8 cellular contexts compared by ENCODE assay signal in the genomic region with DNA sequence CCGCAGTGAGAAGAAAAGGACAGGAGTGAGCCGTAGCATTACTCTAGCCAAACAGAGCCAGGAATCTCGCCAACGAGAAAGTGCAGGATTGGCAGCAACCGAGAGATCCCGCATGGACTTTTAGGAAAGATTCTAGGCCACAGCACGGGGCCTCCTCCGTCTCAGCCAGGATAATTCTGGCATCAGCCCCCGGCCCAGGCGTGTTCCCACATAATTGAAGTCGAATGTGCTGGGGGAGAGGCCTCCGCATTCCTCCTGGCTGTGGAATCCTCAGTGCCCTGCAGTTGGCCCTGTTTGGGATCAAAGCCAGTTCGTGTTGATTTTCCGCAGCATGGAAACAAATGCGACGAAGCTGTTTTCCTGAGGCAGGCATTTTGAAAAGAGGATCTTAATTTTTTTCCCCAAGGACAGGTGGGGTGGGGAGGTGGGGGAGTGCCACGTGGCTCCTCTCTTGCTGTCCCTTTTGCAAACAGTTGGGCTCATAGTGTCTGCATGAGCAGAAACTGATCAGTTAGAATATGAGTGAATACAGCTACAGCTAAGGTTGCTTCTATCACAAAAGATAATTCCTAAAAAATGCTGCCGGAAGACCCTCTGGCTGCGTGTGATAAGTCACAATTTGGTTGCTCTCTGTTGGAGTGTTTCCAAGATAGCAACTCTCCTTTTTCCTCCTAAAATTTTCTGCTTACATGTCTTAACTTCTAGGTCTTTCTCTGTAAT. TPM values are rescaled to one million over a fixed set of nuclear protein-coding genes. Genes with fewer than 3 reads are reported as not detected.
A peak's percentile ranks its signal among the peaks of the same experiment; 100 is the strongest.
DNase-seq lines count a peak whose midpoint lies in the region; FAIRE-seq and TF ChIP-seq lines count a peak whose summit lies in the region.

No MANE protein-coding gene starts in this region.

- H3K27ac ChIP-seq in C4-2B (peak overlapping the region; percentile 18), astrocyte (ENCODE audit: low read depth, low read length) (peak overlapping the region; percentile 18), trophoblast cell (ENCODE audit: low read depth, low read length) (no peak overlapping the region)

- no peak overlapping the region for H3K18ac ChIP-seq in trophoblast cell (ENCODE audit: low read length)

- H3K27me3 ChIP-seq in astrocyte (ENCODE audit: insufficient read depth, low read length) (no peaks in the 10 kb centered on the region), trophoblast cell (ENCODE audit: insufficient read depth, low read length) (no peaks in the 10 kb centered on the region)

- peaks cover 12% of the 10 kb centered on the region for H3K4me1 Mint-ChIP-seq in astrocyte (ENCODE audit: low read depth, unreplicated experiment)

- H3K4me2 ChIP-seq in astrocyte (ENCODE audit: low read length) (peak overlapping the region; percentile 80), trophoblast cell (ENCODE audit: low read length) (peak overlapping the region; percentile 39)

- peaks cover 7% of the 10 kb centered on the region for H3K36me3 Mint-ChIP-seq in astrocyte (ENCODE audit: low read depth, unreplicated experiment)

- no peak for FAIRE-seq in astrocyte (lab: Jason Lieb, UNC)

- H2BK5ac ChIP-seq in trophoblast cell (ENCODE audit: low read depth, low read length, poor library complexity): no peak overlapping the region

- H3K36me3 ChIP-seq in astrocyte (ENCODE audit: insufficient read depth, low read length): no peaks in the 10 kb centered on the region
- H3K36me3 ChIP-seq in trophoblast cell (ENCODE audit: control insufficient read depth in 1 of 2, insufficient read depth in 2 of 2, low read length in 2 of 2): peaks cover 2 to 3% of the 10 kb centered on the region in 2 experiments

- no peaks in the 10 kb centered on the region for H3K79me1 ChIP-seq in trophoblast cell (ENCODE audit: low read length)

- no peaks in the 10 kb centered on the region for H4K20me1 ChIP-seq in astrocyte (ENCODE audit: insufficient read depth, low read length)

- no peak overlapping the region for H3K4me3 Mint-ChIP-seq in astrocyte (ENCODE audit: unreplicated experiment)

- no peak overlapping the region for H3K23ac ChIP-seq in trophoblast cell (ENCODE audit: low read length)

- TF ChIP-seq CTCF in C4-2B (conservative IDR thresholded peaks at IDR 0.05): no peak
- no peak for TF ChIP-seq CTCF in astrocyte (IDR thresholded peaks at IDR 0.05; ENCODE audit: insufficient read depth, low read depth, low read length)

- peak overlapping the region; percentile 50 for H3K27ac Mint-ChIP-seq in astrocyte (ENCODE audit: unreplicated experiment)

- H2AFZ ChIP-seq in astrocyte (ENCODE audit: low read depth, low read length) (peak overlapping the region; percentile 55), trophoblast cell (ENCODE audit: insufficient read depth, low read length, poor library complexity) (peak overlapping the region; percentile 45)

- H3K9me3 ChIP-seq in astrocyte (ENCODE audit: insufficient read depth, low read depth, low read length): no peaks in the 10 kb centered on the region
- H3K9me3 ChIP-seq in trophoblast cell (ENCODE audit: insufficient read depth, low read depth, low read length): peaks cover 2% of the 10 kb centered on the region

- H2AK5ac ChIP-seq in trophoblast cell (ENCODE audit: low read length): no peak overlapping the region

- no peak overlapping the region for H2BK120ac ChIP-seq in trophoblast cell (ENCODE audit: insufficient read depth, low read length, poor library complexity)

- peaks cover 18% of the 10 kb centered on the region for H3K4me1 ChIP-seq in astrocyte (ENCODE audit: insufficient read depth, low read length)
- H3K4me1 ChIP-seq in trophoblast cell (ENCODE audit: control insufficient read depth in 1 of 2, insufficient read depth in 2 of 2, low read length in 2 of 2): peaks cover 0 to 10% of the 10 kb centered on the region in 2 experiments

- no CpG with 5 or more reads among the region's 19 CpGs for WGBS in trophoblast cell (ENCODE audit: extremely low coverage, insufficient coverage, insufficient read length)

- H3K79me2 ChIP-seq in astrocyte (ENCODE audit: insufficient read depth, low read length) (no peaks in the 10 kb centered on the region), trophoblast cell (ENCODE audit: control insufficient read depth, insufficient read depth, low read length, poor library complexity) (no peaks in the 10 kb centered on the region)

- H3K14ac ChIP-seq in trophoblast cell (ENCODE audit: low read length): no peak overlapping the region

- DNase-seq in astrocyte (ENCODE audit: low read depth) (peak; percentile 76), hepatic stellate cell (ENCODE audit: low spot score) (peak; percentile 33), trophoblast cell (no peak), NCI-H128 (lab: John Stamatoyannopoulos, UW; ENCODE audit: unreplicated experiment) (no peak), HuH-7.5 (ENCODE audit: low spot score) (no peak), CD1c-positive myeloid dendritic cell (ENCODE audit: extremely low spot score) (no peak)
- no peak for DNase-seq in stimulated activated CD4-positive, alpha-beta T cell treated with anti-CD3 and anti-CD28 coated beads, Interleukin-1b, Interleukin-23, amount 100 ng/mL, for 48 hours

- H4K91ac ChIP-seq in trophoblast cell (ENCODE audit: low read depth, low read length): no peak overlapping the region

- H2BK12ac ChIP-seq in trophoblast cell (ENCODE audit: low read length): peak overlapping the region; percentile 54

- H3K27me3 Mint-ChIP-seq in astrocyte (ENCODE audit: low read depth, unreplicated experiment): no peaks in the 10 kb centered on the region

- H3K9ac ChIP-seq in astrocyte (ENCODE audit: low read length): peak overlapping the region; percentile 61
- no peak overlapping the region for H3K9ac ChIP-seq in trophoblast cell (ENCODE audit: low read length)

- no peak overlapping the region for H4K12ac ChIP-seq in trophoblast cell (ENCODE audit: low read depth, low read length)

- H4K8ac ChIP-seq in trophoblast cell (ENCODE audit: low read depth, low read length): peak overlapping the region; percentile 30

- H3K9me3 Mint-ChIP-seq in astrocyte (ENCODE audit: unreplicated experiment): no peaks in the 10 kb centered on the region

- H3K4ac ChIP-seq in trophoblast cell (ENCODE audit: low read depth, low read length): no peak overlapping the region

- H3K4me3 ChIP-seq in astrocyte (ENCODE audit: insufficient read depth, low read depth, low read length) (no peak overlapping the region), trophoblast cell (ENCODE audit: low read depth, low read length) (no peak overlapping the region)

RNA-seq across cellular contexts. Expression of a gene that starts 37.3 kb away (rescaled TPM):
- 58.0 and 63.0 TPM in 2 replicates for total RNA-seq in astrocyte
- polyA plus RNA-seq in trophoblast cell (2013): 57.3 and 58.0 TPM in 2 replicates

RNA-seq across cellular contexts. Expression of a gene that starts 49.4 kb away (rescaled TPM):
- 24.8 and 26.3 TPM in 2 replicates for total RNA-seq in astrocyte
- polyA plus RNA-seq in trophoblast cell (2013): 17.1 and 17.6 TPM in 2 replicates

RNA-seq across cellular contexts. Expression of a gene that starts 49.5 kb away (rescaled TPM):
- 16.9 and 18.7 TPM in 2 replicates for total RNA-seq in astrocyte
- polyA plus RNA-seq in trophoblast cell (2013): 13.5 and 14.1 TPM in 2 replicates

Comparison
In these comparisons a context has a peak if more than half of its experiments do, and no peak if none do; other contexts are left out.
1. DNase-seq: peak in astrocyte (single experiment) and hepatic stellate cell (single experiment); none in trophoblast cell (0 of 2), NCI-H128 (single experiment), HuH-7.5 (single experiment), CD1c-positive myeloid dendritic cell (single experiment) and stimulated activated CD4-positive, alpha-beta T cell treated with anti-CD3 and anti-CD28 coated beads, Interleukin-1b, Interleukin-23, amount 100 ng/mL, for 48 hours (single experiment).